In genomic region chr19:40690699-40691420, GRCh38 we compare ENCODE assay signal across 8 cellular contexts. TPM values are rescaled to one million over a fixed set of nuclear protein-coding genes. Genes with fewer than 3 reads are reported as not detected.
DNase-seq lines count a peak whose midpoint lies in the region; ATAC-seq, FAIRE-seq and TF ChIP-seq lines count a peak whose summit lies in the region.

No MANE protein-coding gene starts in this region.

- peak overlapping the region; percentile 99 for H3K4me2 ChIP-seq in A549

- TF ChIP-seq CTCF in A549 (IDR thresholded peaks at IDR 0.05) (no peak), right lobe of liver (IDR thresholded peaks at IDR 0.05) (no peak)

- H3K4me3 ChIP-seq in A549: peak overlapping the region; percentile 73
- H3K4me3 ChIP-seq in right lobe of liver: peak overlapping the region; percentile 45 to 56 (median 49)

- H3K4me1 ChIP-seq in A549 (peaks cover 42% of the 10 kb centered on the region), right lobe of liver (peaks cover 0 to 5% (median 0%) of the 10 kb centered on the region in 4 donors)

- H3K4me1 Mint-ChIP-seq in dendritic cell treated with granulocyte-macrophage colony-stimulating factor and Interleukin-4, amounts not matched to agents 40 ng/mL and 50 ng/mL, for 4 days (ENCODE audit: low read depth): peaks cover 12% of the 10 kb centered on the region

- peak overlapping the region; percentile 97 for H3K27ac Mint-ChIP-seq in dendritic cell treated with granulocyte-macrophage colony-stimulating factor and Interleukin-4, amounts not matched to agents 40 ng/mL and 50 ng/mL, for 4 days

- peaks cover 57% of the 10 kb centered on the region for H3K36me3 Mint-ChIP-seq in dendritic cell treated with granulocyte-macrophage colony-stimulating factor and Interleukin-4, amounts not matched to agents 40 ng/mL and 50 ng/mL, for 4 days (ENCODE audit: low read depth)

- no peaks in the 10 kb centered on the region for H3K27me3 Mint-ChIP-seq in dendritic cell treated with granulocyte-macrophage colony-stimulating factor and Interleukin-4, amounts not matched to agents 40 ng/mL and 50 ng/mL, for 4 days

- H3K4me3 Mint-ChIP-seq in dendritic cell treated with granulocyte-macrophage colony-stimulating factor and Interleukin-4, amounts not matched to agents 40 ng/mL and 50 ng/mL, for 4 days: peak overlapping the region; percentile 95

- TF ChIP-seq POLR2A in A549 (IDR thresholded peaks at IDR 0.05; ENCODE audit: low read length): peak; percentile 79
- no peak for TF ChIP-seq POLR2A in right lobe of liver (IDR thresholded peaks at IDR 0.05)

- H3K27ac ChIP-seq in A549: peak overlapping the region; percentile 93 to 99
- peak overlapping the region in 1 of 3 donors; percentile 15 for H3K27ac ChIP-seq in right lobe of liver

- POLR2A ChIA-PET in A549 (lab: Yijun Ruan, JAX): interaction anchor here (0.6 to 2.3 kb wide), 19 partner anchors 10 to 1339 kb away, joined by 3 to 37 read pairs (median 5); partner anchors contain the start of genes ACTMAP, COQ8B, EGLN2 and HNRNPUL1

- TF ChIP-seq EP300 in A549 (IDR thresholded peaks at IDR 0.05): peak in 1 of 2 experiments; percentile 20; a peak in 1 of 5 replicates

- TF ChIP-seq RAD21 in A549 (conservative IDR thresholded peaks at IDR 0.05 in 1 of 2, IDR thresholded peaks at IDR 0.05 in 1 of 2): no peak; a peak in 1 of 5 replicates

- WGBS in A549 (ENCODE audit: missing lambda C conversion rate): 2% methylated on average over 31 of the region's 54 CpGs
- 19% methylated on average over 19 of the region's 54 CpGs for WGBS in right lobe of liver (ENCODE audit: insufficient coverage, low coverage, low lambda C conversion rate, missing lambda C conversion rate)

- peak; percentile 84 for FAIRE-seq in A549 (lab: Jason Lieb, UNC)

- CTCF ChIA-PET in A549 (lab: Yijun Ruan, JAX): interaction anchor here (0.9 to 5.3 kb wide), 7 partner anchors 10 to 53 kb away, joined by 3 to 66 read pairs (median 4); no protein-coding TSS in a partner anchor

- H3K9me3 ChIP-seq in A549 (no peaks in the 10 kb centered on the region), right lobe of liver (no peaks in the 10 kb centered on the region)

- no peaks in the 10 kb centered on the region for H3K9me3 Mint-ChIP-seq in dendritic cell treated with granulocyte-macrophage colony-stimulating factor and Interleukin-4, amounts not matched to agents 40 ng/mL and 50 ng/mL, for 4 days

- intact Hi-C loops in dendritic cell treated with granulocyte-macrophage colony-stimulating factor and Interleukin-4, amounts not matched to agents 40 ng/mL and 50 ng/mL, for 4 days (cut with micrococcal nuclease): loop anchor here (2.0 kb wide), 1 partner anchor 28 kb away; no protein-coding TSS in a partner anchor
- intact Hi-C loops in right lobe of liver (cut with DNase I): no loop called here

- peaks cover 0 to 8% (median 0%) of the 10 kb centered on the region in 4 donors for H3K36me3 ChIP-seq in right lobe of liver

- no peaks in the 10 kb centered on the region for H3K27me3 ChIP-seq in right lobe of liver

- DNase-seq in A549 (ENCODE audit: low read depth in 1 of 2, low spot score in 1 of 2) (peak; percentile 98 to 100), NCI-H748 (lab: John Stamatoyannopoulos, UW; ENCODE audit: unreplicated experiment) (peak; percentile 92), right lobe of liver (peak; percentile 95 to 97 (median 96))
- DNase-seq in activated CD4-positive, alpha-beta T cell treated with anti-CD3 and anti-CD28 coated beads, Interleukin-2, amount 50 U/mL, for 4 hours: peak; percentile 81 to 83
- peak; percentile 82 to 92 for DNase-seq in stimulated activated CD4-positive, alpha-beta T cell treated with anti-CD3 and anti-CD28 coated beads, Interleukin-2, amount 100 ng/mL, for 48 hours

- ATAC-seq in A549: peak; percentile 60 to 89
- ATAC-seq in GM18867 (IDR thresholded peaks at IDR 0.05; ENCODE audit: unreplicated experiment): peak; percentile 54
- peak; percentile 65 for ATAC-seq in HG03460 (IDR thresholded peaks at IDR 0.05; ENCODE audit: unreplicated experiment)
- peak; percentile 92 to 96 (median 93) for ATAC-seq in right lobe of liver

TF ChIP-seq in A549, 52 proteins besides CTCF, POLR2A, EP300 and RAD21 (continues in another document):
- TF ChIP-seq POLR2AphosphoS2 (conservative IDR thresholded peaks at IDR 0.05; ENCODE audit: low read length) (no peak; the same call in 1 of the 2 replicates), HOXA7 (CRISPR knock-in tag; IDR thresholded peaks at IDR 0.05) (0 out of 2 replicates have a peak, but pooled peaks have one; percentile 55), SREBF2 (IDR thresholded peaks at IDR 0.05) (no peak), EHMT2 (IDR thresholded peaks at IDR 0.05; ENCODE audit: low read depth) (no peak), NR3C1 (IDR thresholded peaks at IDR 0.05) (no peak), NFE2L2 (conservative IDR thresholded peaks at IDR 0.05; ENCODE audit: low read length) (peak; percentile 94), FOXS1 (CRISPR knock-in tag; IDR thresholded peaks at IDR 0.05) (no peak; the same call in 1 of the 2 replicates), GATA3 (IDR thresholded peaks at IDR 0.05; ENCODE audit: borderline replicate concordance) (no peak; the same call in 1 of the 2 replicates), USF2 (IDR thresholded peaks at IDR 0.05) (peak; percentile 2; the same call in 1 of the 2 replicates), TFCP2L1 (CRISPR knock-in tag; IDR thresholded peaks at IDR 0.05) (peak; percentile 64; the same call in 1 of the 2 replicates), FOSL2 (IDR thresholded peaks at IDR 0.05) (no peak), FOSL2 (CRISPR knock-in tag; IDR thresholded peaks at IDR 0.05) (peak; percentile 40), JUNB (IDR thresholded peaks at IDR 0.05) (no peak), RNF2 (IDR thresholded peaks at IDR 0.05; ENCODE audit: borderline replicate concordance, low read depth) (peak; percentile 78; the same call in 1 of the 2 replicates), RARB (CRISPR knock-in tag; IDR thresholded peaks at IDR 0.05) (peak; percentile 86)
- TF ChIP-seq, protein P1, sequence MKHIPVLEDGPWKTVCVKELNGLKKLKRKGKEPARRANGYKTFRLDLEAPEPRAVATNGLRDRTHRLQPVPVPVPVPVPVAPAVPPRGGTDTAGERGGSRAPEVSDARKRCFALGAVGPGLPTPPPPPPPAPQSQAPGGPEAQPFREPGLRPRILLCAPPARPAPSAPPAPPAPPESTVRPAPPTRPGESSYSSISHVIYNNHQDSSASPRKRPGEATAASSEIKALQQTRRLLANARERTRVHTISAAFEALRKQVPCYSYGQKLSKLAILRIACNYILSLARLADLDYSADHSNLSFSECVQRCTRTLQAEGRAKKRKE (CRISPR knock-in tag; IDR thresholded peaks at IDR 0.05; ENCODE audit: low read depth): peak; percentile 78

RNA-seq across cellular contexts. Expression of gene NUMBL, which starts 0.4 kb away (rescaled TPM):
- polyA plus RNA-seq in A549 (2011; rRNA removed) (19.4 and 21.1 TPM in 2 replicates), A549 (2017; fragmentation: RNase III; extraction: RNeasy Plus Mini Kit Qiagen cat#74134 plus additional on column Dnase treatment) (26.6 to 29.7 TPM (median 28.7 TPM) in 3 replicates)
- polyA plus RNA-seq in A549 (2012; cell fraction: cytosol; rRNA removed): 41.5 and 47.8 TPM in 2 replicates
- 114 and 125 TPM in 2 replicates for polyA plus RNA-seq in A549 (2012; cell fraction: nucleus; rRNA removed)
- polyA minus RNA-seq in A549 (2011; rRNA and poly(A)+ RNA removed): 13.8 and 13.9 TPM in 2 replicates
- total RNA-seq in right lobe of liver: 10 to 100 TPM in 3 of 6 experiments, 1 to 10 TPM in 3; 6.1 to 19.6 (median 10.5) TPM

RNA-seq across cellular contexts. Expression of gene COQ8B, which starts 25.8 kb away (rescaled TPM):
- polyA plus RNA-seq in A549 (2011; rRNA removed) (43.9 and 47.2 TPM in 2 replicates), A549 (2017; fragmentation: RNase III; extraction: RNeasy Plus Mini Kit Qiagen cat#74134 plus additional on column Dnase treatment) (55.3 to 64.9 TPM (median 63.6 TPM) in 3 replicates)
- polyA plus RNA-seq in A549 (2012; cell fraction: cytosol; rRNA removed): 55.5 and 70.2 TPM in 2 replicates
- 158 and 174 TPM in 2 replicates for polyA plus RNA-seq in A549 (2012; cell fraction: nucleus; rRNA removed)
- 55.3 TPM in 2 replicates for polyA minus RNA-seq in A549 (2011; rRNA and poly(A)+ RNA removed)
- total RNA-seq in right lobe of liver: 10 to 100 TPM; 15.1 to 30.6 (median 25.6) TPM

RNA-seq across cellular contexts. Expression of gene ITPKC, which starts 26.1 kb away (rescaled TPM):
- 6.5 and 8.7 TPM in 2 replicates for polyA plus RNA-seq in A549 (2011; rRNA removed)
- polyA plus RNA-seq in A549 (2012; cell fraction: cytosol; rRNA removed): 6.6 and 7.7 TPM in 2 replicates
- polyA plus RNA-seq in A549 (2012; cell fraction: nucleus; rRNA removed): 10.7 and 10.9 TPM in 2 replicates
- polyA plus RNA-seq in A549 (2017; fragmentation: RNase III; extraction: RNeasy Plus Mini Kit Qiagen cat#74134 plus additional on column Dnase treatment): 7.9 to 8.6 TPM (median 8.1 TPM) in 3 replicates
- polyA minus RNA-seq in A549 (2011; rRNA and poly(A)+ RNA removed): 13.8 and 14.2 TPM in 2 replicates
- total RNA-seq in right lobe of liver: 10 to 100 TPM in 3 of 6 experiments, 1 to 10 TPM in 3; 6.8 to 19.7 (median 11.1) TPM

RNA-seq across cellular contexts. Expression of gene ACTMAP, which starts 59.4 kb away (rescaled TPM):
- 7.8 and 11.7 TPM in 2 replicates for polyA plus RNA-seq in A549 (2011; rRNA removed)
- polyA plus RNA-seq in A549 (2012; cell fraction: cytosol; rRNA removed): 13.0 and 16.7 TPM in 2 replicates
- 40.2 and 46.1 TPM in 2 replicates for polyA plus RNA-seq in A549 (2012; cell fraction: nucleus; rRNA removed)
- polyA plus RNA-seq in A549 (2017; fragmentation: RNase III; extraction: RNeasy Plus Mini Kit Qiagen cat#74134 plus additional on column Dnase treatment): 14.1 to 18.5 TPM (median 14.8 TPM) in 3 replicates
- 13.9 and 15.5 TPM in 2 replicates for polyA minus RNA-seq in A549 (2011; rRNA and poly(A)+ RNA removed)
- total RNA-seq in right lobe of liver: 10 to 100 TPM in 2 of 6 experiments, 1 to 10 TPM in 4; 2.9 to 11.2 (median 4.4) TPM
